Comparison of ENCODE assay signal across 9 cellular contexts in the genomic region with DNA sequence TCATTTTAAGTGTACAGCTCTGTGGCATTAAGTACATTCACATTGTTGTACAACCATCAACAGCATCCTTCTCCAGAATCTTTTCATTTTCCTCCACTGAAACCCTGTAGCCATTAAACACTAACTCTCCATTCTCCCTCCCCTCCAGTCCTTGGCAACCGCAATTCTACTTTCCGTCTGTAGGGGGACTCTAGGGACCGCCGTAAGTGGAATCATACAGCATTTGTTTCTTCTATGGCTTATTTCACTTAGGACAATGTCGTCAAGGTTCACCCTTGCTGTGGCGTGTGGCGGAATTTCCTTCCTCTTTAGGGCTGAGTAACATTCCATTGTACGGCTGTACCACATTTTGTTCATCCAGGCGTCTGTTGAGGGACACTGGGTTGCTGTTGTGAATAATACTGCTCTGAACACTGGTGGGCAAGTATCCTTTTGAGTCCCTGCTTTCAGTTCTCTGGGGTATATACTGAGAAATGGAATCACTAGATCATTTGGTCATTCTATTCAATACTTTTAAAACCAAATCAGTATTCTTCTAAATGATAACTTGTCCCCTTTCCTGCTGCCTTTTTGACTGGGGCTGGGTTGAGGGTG. TPM values are rescaled to one million over a fixed set of nuclear protein-coding genes. Genes with fewer than 3 reads are reported as not detected.
DNase-seq lines count a peak whose midpoint lies in the region; ATAC-seq, FAIRE-seq and TF ChIP-seq lines count a peak whose summit lies in the region.
"Had no signal": no experiment of that assay in that cellular context is flagged by ENCODE, and none has a peak within 500 bp of the region (broad histone marks: within the 10 kb centered on the region; RNA-seq: fewer than 3 reads in every experiment).

No MANE protein-coding gene starts in this region.

- WGBS in lung, 2 donors: 49 to 55% methylated on average over 9 of the region's 9 CpGs
- WGBS in testis, 2 donors: 43 to 53% methylated on average over 9 of the region's 9 CpGs

- intact Hi-C loops in testis (cut with DNase I; ENCODE audit: low total_unique reads): no loop called here

- H4K20me1 ChIP-seq in astrocyte (ENCODE audit: insufficient read depth, low read length): no peaks in the 10 kb centered on the region

- no peak overlapping the region for H2AFZ ChIP-seq in astrocyte (ENCODE audit: low read depth, low read length)

- no peak overlapping the region for H3K9ac ChIP-seq in astrocyte (ENCODE audit: low read length)

- no peak overlapping the region for H3K4me3 Mint-ChIP-seq in astrocyte (ENCODE audit: unreplicated experiment)

- H3K27ac ChIP-seq in astrocyte (ENCODE audit: low read depth, low read length) (no peak overlapping the region), lung (ENCODE audit: low read depth in 1 of 2, low read length in 1 of 2) (no peak overlapping the region), testis (no peak overlapping the region)
- H3K27ac ChIP-seq: pancreas had no signal

- no peaks in the 10 kb centered on the region for H3K9me3 Mint-ChIP-seq in astrocyte (ENCODE audit: unreplicated experiment)

- H3K36me3 ChIP-seq in astrocyte (ENCODE audit: insufficient read depth, low read length) (no peaks in the 10 kb centered on the region), lung (ENCODE audit: control insufficient read depth in 2 of 2, insufficient read depth in 2 of 2, low read length in 2 of 2) (no peaks in the 10 kb centered on the region), testis (ENCODE audit: low read depth, missing control alignments) (no peaks in the 10 kb centered on the region)
- H3K36me3 ChIP-seq: pancreas had no signal

- H3K27me3 ChIP-seq in astrocyte (ENCODE audit: insufficient read depth, low read length) (no peaks in the 10 kb centered on the region), lung (ENCODE audit: control insufficient read depth, insufficient read depth) (no peaks in the 10 kb centered on the region), testis (no peaks in the 10 kb centered on the region)
- H3K27me3 ChIP-seq: pancreas had no signal

- peaks cover 6% of the 10 kb centered on the region for H3K36me3 Mint-ChIP-seq in astrocyte (ENCODE audit: low read depth, unreplicated experiment)

- no peak for TF ChIP-seq POLR2A in testis (IDR thresholded peaks at IDR 0.05)

- no peak overlapping the region for H3K4me3 ChIP-seq in astrocyte (ENCODE audit: insufficient read depth, low read depth, low read length)
- H3K4me3 ChIP-seq in lung: no peak overlapping the region
- no peak overlapping the region for H3K4me3 ChIP-seq in testis
- H3K4me3 ChIP-seq: pancreas had no signal

- FAIRE-seq in astrocyte (lab: Jason Lieb, UNC): peak; percentile 50
- FAIRE-seq: pancreas had no signal

- H3K9me3 ChIP-seq in astrocyte (ENCODE audit: insufficient read depth, low read depth, low read length) (no peaks in the 10 kb centered on the region), lung (ENCODE audit: control insufficient read depth in 2 of 2, insufficient read depth in 1 of 2, low read length in 1 of 2) (no peaks in the 10 kb centered on the region), testis (no peaks in the 10 kb centered on the region)
- H3K9me3 ChIP-seq: pancreas had no signal

- DNase-seq in CMK (ENCODE audit: low read depth): peak; percentile 35
- DNase-seq in SK-N-DZ (ENCODE audit: low spot score): peak; percentile 31
- no peak for DNase-seq in astrocyte (ENCODE audit: low read depth)
- no peak for DNase-seq in lung (ENCODE audit: low spot score)
- DNase-seq in testis: peak; percentile 37
- DNase-seq in cerebellum (ENCODE audit: low spot score): no peak
- no peak for DNase-seq in hypothalamus (lab: John Stamatoyannopoulos, UW)
- DNase-seq: pancreas had no signal

- no peak overlapping the region for H3K4me2 ChIP-seq in astrocyte (ENCODE audit: low read length)

- ATAC-seq in HG02943 (IDR thresholded peaks at IDR 0.05; ENCODE audit: low read depth, unreplicated experiment): peak; percentile 74
- ATAC-seq in lung (ENCODE audit: insufficient read depth, low FRiP score): no peak

- TF ChIP-seq CTCF in astrocyte (IDR thresholded peaks at IDR 0.05; ENCODE audit: insufficient read depth, low read depth, low read length): peak; percentile 67
- TF ChIP-seq CTCF in lung (IDR thresholded peaks at IDR 0.05; ENCODE audit: control extremely low read depth, extremely low read depth): peak; percentile 30
- TF ChIP-seq CTCF in testis (IDR thresholded peaks at IDR 0.05): peak in 2 of 3 experiments; percentile 25 to 74

- peaks cover 9% of the 10 kb centered on the region for H3K4me1 Mint-ChIP-seq in astrocyte (ENCODE audit: low read depth, unreplicated experiment)

- H3K27ac Mint-ChIP-seq in astrocyte (ENCODE audit: unreplicated experiment): peak overlapping the region; percentile 24

- H3K4me1 ChIP-seq in astrocyte (ENCODE audit: insufficient read depth, low read length): peaks cover 3% of the 10 kb centered on the region
- H3K4me1 ChIP-seq in lung (ENCODE audit: control insufficient read depth in 2 of 2, insufficient read depth in 2 of 2, low read length in 2 of 2): no peaks in the 10 kb centered on the region
- peaks cover 5% of the 10 kb centered on the region for H3K4me1 ChIP-seq in testis
- H3K4me1 ChIP-seq: pancreas had no signal

- no peaks in the 10 kb centered on the region for H3K79me2 ChIP-seq in astrocyte (ENCODE audit: insufficient read depth, low read length)

- H3K27me3 Mint-ChIP-seq in astrocyte (ENCODE audit: low read depth, unreplicated experiment): no peaks in the 10 kb centered on the region

RNA-seq across cellular contexts. Expression of gene PPP1R3G, which starts 50.7 kb away (rescaled TPM):
- 0.05 and 0.12 TPM in 2 replicates for polyA plus RNA-seq in SK-N-DZ (2014; cell fraction: cytosol; rRNA removed)
- 0.09 TPM in 1 of 2 replicates, not detected in the other for polyA plus RNA-seq in SK-N-DZ (2014; cell fraction: nucleus; rRNA removed)
- total RNA-seq in astrocyte (0.39 and 0.70 TPM in 2 replicates), lung (1 to 10 TPM in 1 of 2 donors, under 1 TPM in 1; 0.58 to 1.5 TPM), testis (1 to 10 TPM in 1 of 2 donors, under 1 TPM in 1; 0.93 to 1.3 TPM), cerebellum (1.00 TPM)
- polyA plus RNA-seq in lung (under 1 TPM; 0.10 to 0.29 TPM), testis (ENCODE audit: insufficient read depth, low read depth, low replicate concordance) (0.55 TPM)

Comparison
In these comparisons a context has a peak if more than half of its experiments do, and no peak if none do; other contexts are left out.
1. DNase-seq: peak in CMK (single experiment), SK-N-DZ (single experiment) and testis (single experiment); none in astrocyte (single experiment), lung (single experiment), cerebellum (single experiment) and hypothalamus (0 of 51).
2. Peak in every context shown above with its lines, with median percentiles within 50 percentile points of each other: CTCF ChIP-seq.